ENCODE assay signal across 26 cellular contexts in the genomic region with DNA sequence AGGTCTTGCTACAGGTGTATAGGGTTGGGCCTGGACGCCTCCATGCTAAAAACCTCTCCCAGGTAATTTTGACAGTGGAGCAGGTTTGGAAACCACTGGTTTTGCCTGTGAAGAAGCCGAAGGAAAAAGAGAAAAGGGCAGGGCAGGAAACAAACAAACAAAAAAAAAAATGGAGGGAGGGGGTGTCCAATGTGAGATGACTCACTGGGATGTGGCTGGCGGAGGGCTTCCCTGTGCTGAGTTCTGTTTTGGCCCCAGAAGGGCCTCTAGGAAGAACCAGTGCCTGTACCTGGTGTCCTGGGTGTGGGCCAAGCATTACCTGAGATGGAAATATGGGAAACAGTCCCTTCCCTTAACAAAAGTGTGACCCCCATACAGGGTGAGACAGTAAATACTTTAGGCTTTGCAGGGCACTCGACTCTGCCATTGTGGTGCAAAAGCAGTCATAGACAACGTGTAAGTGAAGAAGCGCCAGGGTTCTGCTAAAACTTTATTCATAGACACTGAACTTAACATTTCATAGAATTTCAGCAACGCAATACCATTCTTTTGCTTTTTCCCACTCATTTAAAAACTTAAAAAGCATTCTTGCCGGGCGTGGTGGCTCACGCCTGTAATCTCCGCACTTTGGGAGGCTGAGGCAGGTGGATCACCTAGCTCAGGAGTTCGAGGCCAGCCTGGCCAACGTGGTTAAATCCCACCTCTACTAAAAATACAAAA. TPM values are rescaled to one million over a fixed set of nuclear protein-coding genes. Genes with fewer than 3 reads are reported as not detected.
DNase-seq lines count a peak whose midpoint lies in the region; ATAC-seq and TF ChIP-seq lines count a peak whose summit lies in the region.
"Had no signal": no experiment of that assay in that cellular context is flagged by ENCODE, and none has a peak within 500 bp of the region (broad histone marks: within the 10 kb centered on the region; RNA-seq: fewer than 3 reads in every experiment).

No MANE protein-coding gene starts in this region.

- TF ChIP-seq EP300 in ovary (IDR thresholded peaks at IDR 0.05): no peak

- peaks cover 82% of the 10 kb centered on the region for H3K4me1 ChIP-seq in CD4-positive, alpha-beta memory T cell (ENCODE audit: insufficient read depth, low read length)
- no peaks in the 10 kb centered on the region for H3K4me1 ChIP-seq in aorta (ENCODE audit: control insufficient read depth in 1 of 2, insufficient read depth in 2 of 2, low read length in 2 of 2)
- H3K4me1 ChIP-seq in ovary (ENCODE audit: insufficient read depth): peaks cover 4% of the 10 kb centered on the region

- no peak for TF ChIP-seq CTCF in 22Rv1 (IDR thresholded peaks at IDR 0.05)
- no peak for TF ChIP-seq CTCF in C4-2B (conservative IDR thresholded peaks at IDR 0.05)
- TF ChIP-seq CTCF in neural crest cell (conservative IDR thresholded peaks at IDR 0.05): no peak
- no peak for TF ChIP-seq CTCF in ovary (IDR thresholded peaks at IDR 0.05)

- H3K4me3 ChIP-seq in CD4-positive, alpha-beta memory T cell (ENCODE audit: low read length in 2 of 2): no peak overlapping the region
- no peak overlapping the region for H3K4me3 ChIP-seq in aorta (ENCODE audit: low read length in 2 of 2)
- H3K4me3 ChIP-seq in ovary: no peak overlapping the region

- peaks cover 33% of the 10 kb centered on the region for H3K4me1 Mint-ChIP-seq in T-helper 17 cell
- H3K4me1 Mint-ChIP-seq in neural crest cell: peaks cover 46% of the 10 kb centered on the region
- peaks cover 25 to 88% (median 62%) of the 10 kb centered on the region in 4 donors for H3K4me1 Mint-ChIP-seq in CD4-positive, alpha-beta memory T cell

- H3K36me3 ChIP-seq in CD4-positive, alpha-beta memory T cell (ENCODE audit: insufficient read depth, low read length): no peaks in the 10 kb centered on the region
- H3K36me3 ChIP-seq in aorta (ENCODE audit: control insufficient read depth in 1 of 2, insufficient read depth in 2 of 2, low read length in 1 of 2) (no peaks in the 10 kb centered on the region), ovary (no peaks in the 10 kb centered on the region)
- H3K36me3 ChIP-seq: Peyer's patch, suprapubic skin had no signal

- H3K27me3 Mint-ChIP-seq in T-helper 17 cell (no peaks in the 10 kb centered on the region), neural crest cell (ENCODE audit: low read depth) (peaks cover 25% of the 10 kb centered on the region)
- H3K27me3 Mint-ChIP-seq in CD4-positive, alpha-beta memory T cell: no peaks in the 10 kb centered on the region
- H3K27me3 Mint-ChIP-seq: activated naive CD8-positive, alpha-beta T cell had no signal

- CTCF ChIA-PET in CD4-positive, alpha-beta memory T cell (lab: Charles Lee; ENCODE audit: partially characterized antibody): no interaction called here

- H3K36me3 Mint-ChIP-seq in T-helper 17 cell (ENCODE audit: low read depth) (no peaks in the 10 kb centered on the region), neural crest cell (ENCODE audit: low read depth) (no peaks in the 10 kb centered on the region)
- no peaks in the 10 kb centered on the region for H3K36me3 Mint-ChIP-seq in CD4-positive, alpha-beta memory T cell
- H3K36me3 Mint-ChIP-seq: activated naive CD8-positive, alpha-beta T cell; memory B cell had no signal

- H3K9me3 ChIP-seq in T-helper 17 cell (ENCODE audit: control insufficient read depth, low read length, poor library complexity, severe bottlenecking) (no peaks in the 10 kb centered on the region), aorta (ENCODE audit: control insufficient read depth, low read length) (no peaks in the 10 kb centered on the region), ovary (no peaks in the 10 kb centered on the region)
- no peaks in the 10 kb centered on the region for H3K9me3 ChIP-seq in CD4-positive, alpha-beta memory T cell (ENCODE audit: control insufficient read depth in 1 of 2, low read length in 2 of 2)
- H3K9me3 ChIP-seq: Peyer's patch, suprapubic skin had no signal

- ATAC-seq in T-helper 17 cell: no peak
- no peak for ATAC-seq in aorta (ENCODE audit: low FRiP score)
- ATAC-seq: CD8-positive, alpha-beta T cell had no signal

- WGBS in aorta, 2 donors: 87 to 93% methylated on average over 13 of the region's 13 CpGs
- WGBS in ovary, 3 donors: 91 to 92% (median 91%) methylated on average over 13 of the region's 13 CpGs

- no peak overlapping the region for H3K4me3 Mint-ChIP-seq in T-helper 17 cell
- H3K4me3 Mint-ChIP-seq in neural crest cell: peak overlapping the region; percentile 29
- H3K4me3 Mint-ChIP-seq in CD4-positive, alpha-beta memory T cell: peak overlapping the region in 1 of 8 donors; percentile 27
- H3K4me3 Mint-ChIP-seq: activated CD4-positive, alpha-beta T cell treated with anti-CD3 and anti-CD28 coated beads, Interleukin-2, amount 10 ng/mL, durations not matched to agents 7 days and 5 days; CD8-positive, alpha-beta T cell; central memory CD8-positive, alpha-beta T cell; memory B cell; T-helper 1 cell treated with Interleukin-12 subunit alpha and Interleukin-12 subunit beta and Interleukin-4 antibody, amounts not matched to agents 30 μg/mL and 1 μg/mL, for 36 hours had no signal

- POLR2A ChIA-PET in CD4-positive, alpha-beta memory T cell (lab: Charles Lee; ENCODE audit: partially characterized antibody): interaction anchor here (1.7 kb wide), 1 partner anchor 10 kb away, joined by 5 read pairs; a partner anchor contains a TSS

- TF ChIP-seq POLR2A in ovary (IDR thresholded peaks at IDR 0.05): no peak

- intact Hi-C loops in CD4-positive, alpha-beta memory T cell (cut with micrococcal nuclease): no loop called here
- intact Hi-C loops in aorta (cut with DNase I) (no loop called here), ovary (cut with DNase I) (no loop called here)

- H3K27me3 ChIP-seq in CD4-positive, alpha-beta memory T cell (ENCODE audit: insufficient read depth, low read length): no peaks in the 10 kb centered on the region
- no peaks in the 10 kb centered on the region for H3K27me3 ChIP-seq in aorta (ENCODE audit: control insufficient read depth in 1 of 2, insufficient read depth in 2 of 2, low read length in 1 of 2)
- H3K27me3 ChIP-seq in ovary: no peaks in the 10 kb centered on the region

- H3K27ac ChIP-seq in 22Rv1 (peak overlapping the region; percentile 100), C4-2B (peak overlapping the region; percentile 75; the same call in 1 of the 2 replicates), aorta (ENCODE audit: low read depth in 1 of 2, low read length in 2 of 2) (no peak overlapping the region), ovary (no peak overlapping the region)
- H3K27ac ChIP-seq in CD4-positive, alpha-beta memory T cell (ENCODE audit: low read depth, low read length): no peak overlapping the region
- H3K27ac ChIP-seq: GM23248 had no signal

- H3K9me3 Mint-ChIP-seq in neural crest cell: no peaks in the 10 kb centered on the region
- no peaks in the 10 kb centered on the region for H3K9me3 Mint-ChIP-seq in CD4-positive, alpha-beta memory T cell
- H3K9me3 Mint-ChIP-seq: activated CD4-positive, alpha-beta T cell treated with anti-CD3 and anti-CD28 coated beads, Interleukin-2, amount 10 ng/mL, durations not matched to agents 7 days and 5 days; CD8-positive, alpha-beta T cell; central memory CD8-positive, alpha-beta T cell; memory B cell; T-helper 1 cell treated with Interleukin-12 subunit alpha and Interleukin-12 subunit beta and Interleukin-4 antibody, amounts not matched to agents 30 μg/mL and 1 μg/mL, for 36 hours had no signal

- no peak for DNase-seq in T-helper 17 cell
- no peak for DNase-seq in neural crest cell (ENCODE audit: low read depth, low spot score)
- DNase-seq in CD4-positive, alpha-beta memory T cell: no peak
- DNase-seq in aorta: no peak
- no peak for DNase-seq in ovary
- DNase-seq: activated CD4-positive, alpha-beta T cell treated with anti-CD3 and anti-CD28 coated beads, Interleukin-2, amount 10 ng/mL, durations not matched to agents 7 days and 5 days; CD8-positive, alpha-beta T cell; dermis blood vessel endothelial cell; GM23248; KBM-7; kidney glomerular epithelial cell; MM.1S; NCI-H146; NCI-H524; NK-92 treated with Interleukin-12 subunit alpha and Interleukin-12 subunit beta, amount 100 ng/mL, for 24 hours; nucleus accumbens; Peyer's patch; stimulated activated CD4-positive, alpha-beta T cell treated with anti-CD3 and anti-CD28 coated beads, Interleukin-2, amount 100 ng/mL, for 24 hours had no signal

- H3K27ac Mint-ChIP-seq in T-helper 17 cell (peak overlapping the region; percentile 6), neural crest cell (ENCODE audit: unreplicated experiment) (peak overlapping the region; percentile 50)
- peak overlapping the region in 2 of 7 donors; percentile 68 to 77 for H3K27ac Mint-ChIP-seq in CD4-positive, alpha-beta memory T cell
- H3K27ac Mint-ChIP-seq: activated naive CD8-positive, alpha-beta T cell; CD8-positive, alpha-beta T cell; memory B cell; T-helper 1 cell treated with Interleukin-12 subunit alpha and Interleukin-12 subunit beta and Interleukin-4 antibody, amounts not matched to agents 30 μg/mL and 1 μg/mL, for 36 hours had no signal

RNA-seq across cellular contexts. Expression of a gene that starts 9.5 kb away (rescaled TPM):
- total RNA-seq in T-helper 17 cell (100 to 1,000 TPM; 194 to 196 TPM), neural crest cell (54.4 and 60.1 TPM in 2 replicates), aorta (10 to 100 TPM; 36.1 to 61.1 TPM), ovary (10 to 100 TPM; 18.8 to 46.0 (median 29.4) TPM)
- total RNA-seq in CD4-positive, alpha-beta memory T cell: 100 to 1,000 TPM; 230 to 235 TPM
- 10 to 100 TPM; 34.8 to 78.9 TPM for polyA plus RNA-seq in CD4-positive, alpha-beta memory T cell
- polyA plus RNA-seq in aorta (10 to 100 TPM; 15.8 to 33.4 TPM), ovary (10 to 100 TPM in 1 of 2 donors, 1 to 10 TPM in 1; 8.9 to 26.1 TPM)

RNA-seq across cellular contexts. Expression of a gene that starts 43.7 kb away (rescaled TPM):
- total RNA-seq in T-helper 17 cell: 1 to 10 TPM; 2.6 to 3.7 TPM
- 781 and 821 TPM in 2 replicates for total RNA-seq in neural crest cell
- 1 to 10 TPM; 4.7 to 5.6 TPM for total RNA-seq in CD4-positive, alpha-beta memory T cell
- not detected for polyA plus RNA-seq in CD4-positive, alpha-beta memory T cell
- total RNA-seq in aorta: 10 to 100 TPM; 11.8 to 23.4 TPM
- 10 to 100 TPM; 15.8 to 40.3 TPM for polyA plus RNA-seq in aorta
- 100 to 1,000 TPM; 282 to 634 (median 411) TPM for total RNA-seq in ovary
- 100 to 1,000 TPM; 211 to 509 TPM for polyA plus RNA-seq in ovary

RNA-seq across cellular contexts. Expression of a gene that starts 53.8 kb away (rescaled TPM):
- 1 to 10 TPM; 4.3 to 4.8 TPM for total RNA-seq in T-helper 17 cell
- 0.37 and 0.39 TPM in 2 replicates for total RNA-seq in neural crest cell
- total RNA-seq in CD4-positive, alpha-beta memory T cell: not detected
- polyA plus RNA-seq in CD4-positive, alpha-beta memory T cell: under 1 TPM; 0.12 to 0.16 TPM
- total RNA-seq in aorta: under 1 TPM in 1 of 2 donors, not detected in 1; 0.29 TPM
- polyA plus RNA-seq in aorta: 1 to 10 TPM in 1 of 2 donors, under 1 TPM in 1; 0.28 to 1.9 TPM
- under 1 TPM in 5 of 7 donors, not detected in 2; 0.18 to 0.42 (median 0.23) TPM for total RNA-seq in ovary
- polyA plus RNA-seq in ovary: under 1 TPM in 1 of 2 donors, not detected in 1; 0.16 TPM
- total RNA-seq: GM23248, renal cortical epithelial cell had no signal
- polyA plus RNA-seq: GM23248 had no signal

Comparison
In these comparisons a context has a peak if more than half of its experiments do, and no peak if none do; other contexts are left out.
1. H3K27ac ChIP-seq: peak in 22Rv1 (single experiment) and C4-2B (single experiment); none in CD4-positive, alpha-beta memory T cell (single experiment), aorta (0 of 2) and ovary (0 of 2).
2. RNA of a gene that starts 43.7 kb away (total RNA-seq): 781 to 821 TPM in neural crest cell and 282 to 634 TPM in ovary; 11.8 to 23.4 TPM in aorta, 4.7 to 5.6 TPM in CD4-positive, alpha-beta memory T cell and 2.6 to 3.7 TPM in T-helper 17 cell; every median in the first group is over 10 times any median in the second.